In the genomic region with DNA sequence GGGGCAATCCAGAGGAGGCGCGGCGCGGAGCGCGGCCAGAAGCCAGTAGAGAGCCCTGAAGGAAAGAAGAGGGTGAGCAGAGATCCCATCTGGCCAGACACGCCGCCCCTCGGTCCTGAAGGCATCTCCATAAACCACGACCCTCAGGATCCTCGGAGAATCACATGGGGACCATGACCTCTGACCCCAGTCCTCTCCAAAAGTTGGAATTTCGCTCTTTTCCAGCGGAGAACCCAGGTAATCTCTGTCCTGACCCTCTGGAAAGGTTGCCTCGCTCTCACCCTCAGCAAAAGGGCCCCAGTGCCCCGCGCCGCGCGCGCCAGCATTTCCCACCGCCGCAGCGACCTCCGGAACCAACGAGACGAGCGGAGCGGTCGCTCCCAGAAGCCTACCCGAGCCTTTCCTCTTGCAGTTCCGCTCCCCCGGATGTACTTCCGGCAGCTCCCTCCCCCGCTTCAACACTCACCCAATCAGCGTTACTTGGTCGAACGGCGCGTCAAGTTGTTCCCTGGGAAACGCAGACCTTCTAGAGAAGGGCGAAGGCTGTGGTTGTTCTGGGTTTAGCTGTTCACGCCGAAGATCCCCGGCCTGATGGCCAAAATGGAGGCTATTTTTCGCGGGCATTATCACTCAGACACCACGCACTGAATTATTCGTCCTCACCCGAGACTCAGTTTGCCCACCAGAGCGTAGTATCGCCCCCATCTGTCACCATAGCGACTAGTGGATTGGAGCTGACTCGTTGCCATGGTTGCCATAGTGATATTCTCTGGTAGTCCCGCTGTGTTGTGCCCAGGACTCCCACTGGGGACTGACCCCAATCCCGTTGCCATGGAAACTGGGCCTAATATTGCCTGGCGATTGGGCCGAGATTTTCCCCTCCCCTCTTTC, we compare ENCODE assay signal across 8 cellular contexts. TPM values are rescaled to one million over a fixed set of nuclear protein-coding genes. Genes with fewer than 3 reads are reported as not detected.
DNase-seq lines count a peak whose midpoint lies in the region; ATAC-seq and TF ChIP-seq lines count a peak whose summit lies in the region.

Gene STOML2 (minus strand): TSS at position 363 of the 891 bp plus-strand sequence. CDS start 37 bp downstream, at position 326.

- TF ChIP-seq POLR2A in GM15510 (IDR thresholded peaks at IDR 0.05; ENCODE audit: borderline replicate concordance, extremely low read depth, insufficient read length), result peak; percentile 80
- TF ChIP-seq POLR2A in prostate gland (IDR thresholded peaks at IDR 0.05), result peak; percentile 49

- H3K27me3 ChIP-seq in prostate gland (replicated peaks; ENCODE audit: insufficient read depth), result no peaks in the 10 kb centered on the region

- peak within 1 kb of the TSS; percentile 76 to 79 for H3K27ac ChIP-seq in prostate gland
- peak within 1 kb of the TSS; percentile 85 for H3K27ac ChIP-seq in urinary bladder (ENCODE audit: low read depth)

- intact Hi-C loops in left ventricle myocardium superior (cut with micrococcal nuclease), result no loop called here
- intact Hi-C loops in prostate gland (cut with DNase I), result no loop called here

- H3K36me3 Mint-ChIP-seq in T-helper 17 cell (ENCODE audit: low read depth), result peaks cover 17% of the 10 kb centered on the region

- no peaks in the 10 kb centered on the region for H3K27me3 Mint-ChIP-seq in T-helper 17 cell

- peaks cover 16 to 23% of the 10 kb centered on the region in 2 donors for H3K36me3 ChIP-seq in prostate gland
- no peaks in the 10 kb centered on the region for H3K36me3 ChIP-seq in urinary bladder (ENCODE audit: insufficient read depth)

- H3K4me1 Mint-ChIP-seq in T-helper 17 cell, result peaks cover 23% of the 10 kb centered on the region

- peak within 1 kb of the TSS; percentile 99 for H3K4me3 Mint-ChIP-seq in T-helper 17 cell

- peak within 1 kb of the TSS; percentile 97 for H3K27ac Mint-ChIP-seq in T-helper 17 cell

- H3K9me3 ChIP-seq in T-helper 17 cell (ENCODE audit: control insufficient read depth, low read length, poor library complexity, severe bottlenecking) (no peaks in the 10 kb centered on the region), prostate gland (no peaks in the 10 kb centered on the region)

- ATAC-seq in HG02885 (IDR thresholded peaks at IDR 0.05; ENCODE audit: poor library complexity, unreplicated experiment) (peak; percentile 98), T-helper 17 cell (peak; percentile 97), left ventricle myocardium superior (peak; percentile 96)

- peak within 1 kb of the TSS; percentile 49 to 54 for H3K4me3 ChIP-seq in prostate gland
- peak within 1 kb of the TSS; percentile 64 for H3K4me3 ChIP-seq in urinary bladder (ENCODE audit: low read depth, low read length)

- WGBS in prostate gland, result under 1% methylated on average over 57 of the region's 57 CpGs
- 1% methylated on average over 57 of the region's 57 CpGs for WGBS in urinary bladder

- TF ChIP-seq CTCF in prostate gland (IDR thresholded peaks at IDR 0.05), result peak in 2 of 4 experiments; percentile 15 to 18

- peak; percentile 90 for DNase-seq in NCI-H1694 treated with DMSO at 0.1 percent for 48 hours (lab: John Stamatoyannopoulos, UW)
- peak; percentile 77 to 86 (median 85) for DNase-seq in T-helper 17 cell
- DNase-seq in amygdala (lab: John Stamatoyannopoulos, UW), result peak; percentile 55 to 97 (median 92)
- peak; percentile 94 for DNase-seq in left ventricle myocardium superior
- peak; percentile 95 for DNase-seq in prostate gland (ENCODE audit: low spot score)

- H3K4me1 ChIP-seq in prostate gland (replicated peaks) (no peaks in the 10 kb centered on the region), urinary bladder (ENCODE audit: insufficient read depth) (peaks cover 2% of the 10 kb centered on the region)

RNA-seq across cellular contexts. Expression of gene STOML2, which starts in this region (rescaled TPM):
- total RNA-seq in T-helper 17 cell, result 10 to 100 TPM; 41.0 to 44.2 TPM
- 150 TPM for total RNA-seq in left ventricle myocardium superior
- 100 to 1,000 TPM; 100 to 114 TPM for total RNA-seq in prostate gland
- total RNA-seq in urinary bladder, result 52.3 TPM
- polyA plus RNA-seq in urinary bladder, result 106 TPM

Comparison
In these comparisons a context has a peak if more than half of its experiments do, and no peak if none do; other contexts are left out.
1. Peak in every context shown above with its lines: DNase-seq, ATAC-seq, H3K4me3 ChIP-seq and H3K27ac ChIP-seq.